Comparison of ENCODE assay signal across 1 cellular context in the genomic region with DNA sequence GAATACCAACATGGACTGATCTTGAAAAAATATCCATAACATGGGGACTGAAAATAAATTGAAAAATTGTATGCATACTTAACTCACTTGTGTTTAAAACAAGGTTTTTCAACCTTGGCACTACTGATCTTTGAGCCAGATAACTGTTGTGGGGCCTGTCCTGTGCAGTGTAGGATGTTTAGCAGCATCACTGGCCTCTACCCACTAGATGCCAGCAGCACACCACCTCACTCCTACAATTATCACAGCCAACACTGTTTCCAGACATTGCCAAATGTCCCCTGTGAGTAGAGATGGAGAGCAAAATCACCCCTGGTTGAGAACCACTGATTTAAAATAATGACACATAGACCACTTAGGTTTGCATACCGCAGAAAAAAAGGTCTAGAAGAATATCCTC.
TF ChIP-seq lines count a peak whose summit lies in the region.

No MANE protein-coding gene starts in this region.

TF ChIP-seq in WTC11, 78 proteins besides CTCF, POLR2A, EP300 and RAD21 (continued from another document):
- TF ChIP-seq, protein P1, sequence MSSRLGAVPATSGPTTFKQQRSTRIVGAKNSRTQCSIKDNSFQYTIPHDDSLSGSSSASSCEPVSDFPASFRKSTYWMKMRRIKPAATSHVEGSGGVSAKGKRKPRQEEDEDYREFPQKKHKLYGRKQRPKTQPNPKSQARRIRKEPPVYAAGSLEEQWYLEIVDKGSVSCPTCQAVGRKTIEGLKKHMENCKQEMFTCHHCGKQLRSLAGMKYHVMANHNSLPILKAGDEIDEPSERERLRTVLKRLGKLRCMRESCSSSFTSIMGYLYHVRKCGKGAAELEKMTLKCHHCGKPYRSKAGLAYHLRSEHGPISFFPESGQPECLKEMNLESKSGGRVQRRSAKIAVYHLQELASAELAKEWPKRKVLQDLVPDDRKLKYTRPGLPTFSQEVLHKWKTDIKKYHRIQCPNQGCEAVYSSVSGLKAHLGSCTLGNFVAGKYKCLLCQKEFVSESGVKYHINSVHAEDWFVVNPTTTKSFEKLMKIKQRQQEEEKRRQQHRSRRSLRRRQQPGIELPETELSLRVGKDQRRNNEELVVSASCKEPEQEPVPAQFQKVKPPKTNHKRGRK (CRISPR knock-in tag; IDR thresholded peaks at IDR 0.05; ENCODE audit: borderline replicate concordance): no peak
- TF ChIP-seq, protein P2, sequence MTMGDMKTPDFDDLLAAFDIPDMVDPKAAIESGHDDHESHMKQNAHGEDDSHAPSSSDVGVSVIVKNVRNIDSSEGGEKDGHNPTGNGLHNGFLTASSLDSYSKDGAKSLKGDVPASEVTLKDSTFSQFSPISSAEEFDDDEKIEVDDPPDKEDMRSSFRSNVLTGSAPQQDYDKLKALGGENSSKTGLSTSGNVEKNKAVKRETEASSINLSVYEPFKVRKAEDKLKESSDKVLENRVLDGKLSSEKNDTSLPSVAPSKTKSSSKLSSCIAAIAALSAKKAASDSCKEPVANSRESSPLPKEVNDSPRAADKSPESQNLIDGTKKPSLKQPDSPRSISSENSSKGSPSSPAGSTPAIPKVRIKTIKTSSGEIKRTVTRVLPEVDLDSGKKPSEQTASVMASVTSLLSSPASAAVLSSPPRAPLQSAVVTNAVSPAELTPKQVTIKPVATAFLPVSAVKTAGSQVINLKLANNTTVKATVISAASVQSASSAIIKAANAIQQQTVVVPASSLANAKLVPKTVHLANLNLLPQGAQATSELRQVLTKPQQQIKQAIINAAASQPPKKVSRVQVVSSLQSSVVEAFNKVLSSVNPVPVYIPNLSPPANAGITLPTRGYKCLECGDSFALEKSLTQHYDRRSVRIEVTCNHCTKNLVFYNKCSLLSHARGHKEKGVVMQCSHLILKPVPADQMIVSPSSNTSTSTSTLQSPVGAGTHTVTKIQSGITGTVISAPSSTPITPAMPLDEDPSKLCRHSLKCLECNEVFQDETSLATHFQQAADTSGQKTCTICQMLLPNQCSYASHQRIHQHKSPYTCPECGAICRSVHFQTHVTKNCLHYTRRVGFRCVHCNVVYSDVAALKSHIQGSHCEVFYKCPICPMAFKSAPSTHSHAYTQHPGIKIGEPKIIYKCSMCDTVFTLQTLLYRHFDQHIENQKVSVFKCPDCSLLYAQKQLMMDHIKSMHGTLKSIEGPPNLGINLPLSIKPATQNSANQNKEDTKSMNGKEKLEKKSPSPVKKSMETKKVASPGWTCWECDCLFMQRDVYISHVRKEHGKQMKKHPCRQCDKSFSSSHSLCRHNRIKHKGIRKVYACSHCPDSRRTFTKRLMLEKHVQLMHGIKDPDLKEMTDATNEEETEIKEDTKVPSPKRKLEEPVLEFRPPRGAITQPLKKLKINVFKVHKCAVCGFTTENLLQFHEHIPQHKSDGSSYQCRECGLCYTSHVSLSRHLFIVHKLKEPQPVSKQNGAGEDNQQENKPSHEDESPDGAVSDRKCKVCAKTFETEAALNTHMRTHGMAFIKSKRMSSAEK (CRISPR knock-in tag; IDR thresholded peaks at IDR 0.05; ENCODE audit: borderline replicate concordance): no peak
- TF ChIP-seq, protein P3, sequence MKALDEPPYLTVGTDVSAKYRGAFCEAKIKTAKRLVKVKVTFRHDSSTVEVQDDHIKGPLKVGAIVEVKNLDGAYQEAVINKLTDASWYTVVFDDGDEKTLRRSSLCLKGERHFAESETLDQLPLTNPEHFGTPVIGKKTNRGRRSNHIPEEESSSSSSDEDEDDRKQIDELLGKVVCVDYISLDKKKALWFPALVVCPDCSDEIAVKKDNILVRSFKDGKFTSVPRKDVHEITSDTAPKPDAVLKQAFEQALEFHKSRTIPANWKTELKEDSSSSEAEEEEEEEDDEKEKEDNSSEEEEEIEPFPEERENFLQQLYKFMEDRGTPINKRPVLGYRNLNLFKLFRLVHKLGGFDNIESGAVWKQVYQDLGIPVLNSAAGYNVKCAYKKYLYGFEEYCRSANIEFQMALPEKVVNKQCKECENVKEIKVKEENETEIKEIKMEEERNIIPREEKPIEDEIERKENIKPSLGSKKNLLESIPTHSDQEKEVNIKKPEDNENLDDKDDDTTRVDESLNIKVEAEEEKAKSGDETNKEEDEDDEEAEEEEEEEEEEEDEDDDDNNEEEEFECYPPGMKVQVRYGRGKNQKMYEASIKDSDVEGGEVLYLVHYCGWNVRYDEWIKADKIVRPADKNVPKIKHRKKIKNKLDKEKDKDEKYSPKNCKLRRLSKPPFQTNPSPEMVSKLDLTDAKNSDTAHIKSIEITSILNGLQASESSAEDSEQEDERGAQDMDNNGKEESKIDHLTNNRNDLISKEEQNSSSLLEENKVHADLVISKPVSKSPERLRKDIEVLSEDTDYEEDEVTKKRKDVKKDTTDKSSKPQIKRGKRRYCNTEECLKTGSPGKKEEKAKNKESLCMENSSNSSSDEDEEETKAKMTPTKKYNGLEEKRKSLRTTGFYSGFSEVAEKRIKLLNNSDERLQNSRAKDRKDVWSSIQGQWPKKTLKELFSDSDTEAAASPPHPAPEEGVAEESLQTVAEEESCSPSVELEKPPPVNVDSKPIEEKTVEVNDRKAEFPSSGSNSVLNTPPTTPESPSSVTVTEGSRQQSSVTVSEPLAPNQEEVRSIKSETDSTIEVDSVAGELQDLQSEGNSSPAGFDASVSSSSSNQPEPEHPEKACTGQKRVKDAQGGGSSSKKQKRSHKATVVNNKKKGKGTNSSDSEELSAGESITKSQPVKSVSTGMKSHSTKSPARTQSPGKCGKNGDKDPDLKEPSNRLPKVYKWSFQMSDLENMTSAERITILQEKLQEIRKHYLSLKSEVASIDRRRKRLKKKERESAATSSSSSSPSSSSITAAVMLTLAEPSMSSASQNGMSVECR (CRISPR knock-in tag; IDR thresholded peaks at IDR 0.05; ENCODE audit: borderline replicate concordance): no peak
